22 cellular contexts compared by ENCODE assay signal in the genomic region with DNA sequence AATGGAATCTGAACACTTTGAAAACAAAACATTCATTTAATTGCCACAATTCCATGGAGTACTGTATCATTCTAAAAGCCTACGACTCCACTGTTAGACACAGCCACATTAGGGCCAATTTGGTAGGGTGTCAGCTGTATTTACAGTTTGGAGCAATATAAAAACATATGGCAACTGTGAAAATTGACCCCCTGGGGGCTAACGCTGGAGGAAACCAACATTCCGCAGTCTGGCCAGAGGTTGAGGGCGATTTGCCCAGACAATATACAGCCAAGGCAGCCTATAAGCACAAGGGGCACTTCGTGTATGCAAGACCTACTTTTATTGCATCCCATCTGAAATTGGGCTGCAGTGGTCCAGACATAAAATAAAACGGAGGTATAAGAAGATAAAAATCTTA.
DNase-seq lines count a peak whose midpoint lies in the region; ATAC-seq lines count a peak whose summit lies in the region.
"Had no signal": no experiment of that assay in that cellular context is flagged by ENCODE, and none has a peak within 500 bp of the region (broad histone marks: within the 10 kb centered on the region; RNA-seq: fewer than 3 reads in every experiment).

No MANE protein-coding gene starts in this region.

- POLR2A ChIA-PET in activated CD4-positive, alpha-beta memory T cell treated with anti-CD3 and anti-CD28 coated beads, Interleukin-2, amount 10 ng/mL, durations not matched to agents 7 days and 5 days (lab: Charles Lee): no interaction called here

- no peak overlapping the region for H3K27ac Mint-ChIP-seq in activated CD4-positive, alpha-beta memory T cell treated with anti-CD3 and anti-CD28 coated beads, Interleukin-2, amount 10 ng/mL, durations not matched to agents 7 days and 5 days
- H3K27ac Mint-ChIP-seq: CD4-positive, alpha-beta memory T cell; T-helper 2 cell treated with Interferon-gamma antibody and Interleukin-4, amounts not matched to agents 5 μg/mL and 100 μg/mL, for 36 hours had no signal

- no peak overlapping the region for H4K91ac ChIP-seq in trophoblast cell (ENCODE audit: low read depth, low read length)

- H3K4me1 ChIP-seq in trophoblast cell (ENCODE audit: control insufficient read depth in 1 of 2, insufficient read depth in 2 of 2, low read length in 2 of 2): no peaks in the 10 kb centered on the region
- H3K4me1 ChIP-seq: A549, Caco-2 had no signal

- H2BK12ac ChIP-seq in trophoblast cell (ENCODE audit: low read length): no peak overlapping the region

- no peaks in the 10 kb centered on the region for H3K9me3 ChIP-seq in MG63
- H3K9me3 ChIP-seq in trophoblast cell (ENCODE audit: insufficient read depth, low read depth, low read length): peaks cover under 1% of the 10 kb centered on the region
- H3K9me3 ChIP-seq: A549, Caco-2 had no signal

- no peak overlapping the region for H3K4ac ChIP-seq in trophoblast cell (ENCODE audit: low read depth, low read length)

- CTCF ChIA-PET in activated CD4-positive, alpha-beta memory T cell treated with anti-CD3 and anti-CD28 coated beads, Interleukin-2, amount 10 ng/mL, durations not matched to agents 7 days and 5 days (lab: Charles Lee): no interaction called here

- H3K4me2 ChIP-seq in trophoblast cell (ENCODE audit: low read length): no peak overlapping the region
- H3K4me2 ChIP-seq: A549 had no signal

- H3K4me1 Mint-ChIP-seq in activated CD4-positive, alpha-beta memory T cell treated with anti-CD3 and anti-CD28 coated beads, Interleukin-2, amount 10 ng/mL, durations not matched to agents 7 days and 5 days: peaks cover 6% of the 10 kb centered on the region

- H3K36me3 ChIP-seq in MG63: no peaks in the 10 kb centered on the region
- H3K36me3 ChIP-seq in trophoblast cell (ENCODE audit: control insufficient read depth in 1 of 2, insufficient read depth in 2 of 2, low read length in 2 of 2): no peaks in the 10 kb centered on the region

- no peak overlapping the region for H2AFZ ChIP-seq in trophoblast cell (ENCODE audit: insufficient read depth, low read length, poor library complexity)

- no peak overlapping the region for H3K4me3 ChIP-seq in MG63
- H3K4me3 ChIP-seq in trophoblast cell (ENCODE audit: low read depth, low read length): no peak overlapping the region
- H3K4me3 ChIP-seq: A549 had no signal

- H3K27me3 ChIP-seq in MG63 (no peaks in the 10 kb centered on the region), trophoblast cell (ENCODE audit: insufficient read depth, low read length) (no peaks in the 10 kb centered on the region)

- WGBS in trophoblast cell (ENCODE audit: extremely low coverage, insufficient coverage, insufficient read length): no CpG with 5 or more reads among the region's 6 CpGs

- no peak overlapping the region for H4K8ac ChIP-seq in trophoblast cell (ENCODE audit: low read depth, low read length)

- no peak overlapping the region for H4K12ac ChIP-seq in trophoblast cell (ENCODE audit: low read depth, low read length)

- H3K79me1 ChIP-seq in trophoblast cell (ENCODE audit: low read length): no peaks in the 10 kb centered on the region

- no peak overlapping the region for H3K18ac ChIP-seq in trophoblast cell (ENCODE audit: low read length)

- H3K9me3 Mint-ChIP-seq in activated CD4-positive, alpha-beta memory T cell treated with anti-CD3 and anti-CD28 coated beads, Interleukin-2, amount 10 ng/mL, durations not matched to agents 7 days and 5 days: no peaks in the 10 kb centered on the region
- H3K9me3 Mint-ChIP-seq: T-helper 2 cell treated with Interferon-gamma antibody and Interleukin-4, amounts not matched to agents 5 μg/mL and 100 μg/mL, for 36 hours had no signal

- no peaks in the 10 kb centered on the region for H3K79me2 ChIP-seq in trophoblast cell (ENCODE audit: control insufficient read depth, insufficient read depth, low read length, poor library complexity)

- DNase-seq in NCI-H446 treated with DMSO at 0.1 percent for 48 hours (lab: John Stamatoyannopoulos, UW): peak; percentile 1
- no peak for DNase-seq in NCI-H446 (lab: John Stamatoyannopoulos, UW)
- DNase-seq in MG63: peak; percentile 9
- peak; percentile 2 for DNase-seq in NCI-H2081 treated with DMSO at 0.1 percent for 48 hours (lab: John Stamatoyannopoulos, UW)
- DNase-seq in trophoblast cell: no peak
- DNase-seq in activated CD4-positive, alpha-beta memory T cell treated with anti-CD3 and anti-CD28 coated beads, Interleukin-2, amount 10 ng/mL, durations not matched to agents 7 days and 5 days: no peak
- DNase-seq: C1 segment of cervical spinal cord; Caco-2; CD4-positive, alpha-beta memory T cell; DND-41; Karpas-422; NCI-H2029; NCI-H510A; NCI-H82; RPMI8226; SHP77; T-helper 1 cell had no signal

- no peak overlapping the region for H3K27ac ChIP-seq in trophoblast cell (ENCODE audit: low read depth, low read length)
- H3K27ac ChIP-seq: A549 had no signal

- H3K36me3 Mint-ChIP-seq in activated CD4-positive, alpha-beta memory T cell treated with anti-CD3 and anti-CD28 coated beads, Interleukin-2, amount 10 ng/mL, durations not matched to agents 7 days and 5 days (ENCODE audit: low read depth): no peaks in the 10 kb centered on the region
- H3K36me3 Mint-ChIP-seq: CD4-positive, alpha-beta memory T cell had no signal

- peak overlapping the region; percentile 1 for H3K9ac ChIP-seq in trophoblast cell (ENCODE audit: low read length)

- ATAC-seq in GM21390 (IDR thresholded peaks at IDR 0.05; ENCODE audit: unreplicated experiment) (no peak), HG02571 (IDR thresholded peaks at IDR 0.05; ENCODE audit: unreplicated experiment) (no peak)
- ATAC-seq: A549, HepG2 had no signal

- no peak overlapping the region for H3K4me3 Mint-ChIP-seq in activated CD4-positive, alpha-beta memory T cell treated with anti-CD3 and anti-CD28 coated beads, Interleukin-2, amount 10 ng/mL, durations not matched to agents 7 days and 5 days
- H3K4me3 Mint-ChIP-seq: CD4-positive, alpha-beta memory T cell; T-helper 2 cell treated with Interferon-gamma antibody and Interleukin-4, amounts not matched to agents 5 μg/mL and 100 μg/mL, for 36 hours had no signal

- H2BK5ac ChIP-seq in trophoblast cell (ENCODE audit: low read depth, low read length, poor library complexity): no peak overlapping the region

- no peak overlapping the region for H3K23ac ChIP-seq in trophoblast cell (ENCODE audit: low read length)

- no peak overlapping the region for H3K14ac ChIP-seq in trophoblast cell (ENCODE audit: low read length)

- no peaks in the 10 kb centered on the region for H3K27me3 Mint-ChIP-seq in activated CD4-positive, alpha-beta memory T cell treated with anti-CD3 and anti-CD28 coated beads, Interleukin-2, amount 10 ng/mL, durations not matched to agents 7 days and 5 days
- H3K27me3 Mint-ChIP-seq: CD4-positive, alpha-beta memory T cell had no signal

- H2AK5ac ChIP-seq in trophoblast cell (ENCODE audit: low read length): no peak overlapping the region

- no peak overlapping the region for H2BK120ac ChIP-seq in trophoblast cell (ENCODE audit: insufficient read depth, low read length, poor library complexity)

Comparison
In these comparisons a context has a peak if more than half of its experiments do, and no peak if none do; other contexts are left out.
1. DNase-seq: peak in NCI-H446 treated with DMSO at 0.1 percent for 48 hours (single experiment), MG63 (single experiment) and NCI-H2081 treated with DMSO at 0.1 percent for 48 hours (single experiment); none in NCI-H446 (0 of 2), trophoblast cell (0 of 2) and activated CD4-positive, alpha-beta memory T cell treated with anti-CD3 and anti-CD28 coated beads, Interleukin-2, amount 10 ng/mL, durations not matched to agents 7 days and 5 days (single experiment).